ENCODE assay signal across 1 cellular context in genomic region chr14:24019944-24020343, GRCh38.
TF ChIP-seq lines count a peak whose summit lies in the region.

No MANE protein-coding gene starts in this region.

TF ChIP-seq in H1, 55 proteins besides CTCF, POLR2A, EP300 and RAD21:
- 0 out of 2 replicates have a peak, but pooled peaks have one; percentile 19 for TF ChIP-seq MAFK (IDR thresholded peaks at IDR 0.05; ENCODE audit: low read depth, low read length)
TF ChIP-seq in H1: peak in this region for 1; not testable (repeated sequence) for 54.
